ENCODE assay signal across 10 cellular contexts in the genomic region with DNA sequence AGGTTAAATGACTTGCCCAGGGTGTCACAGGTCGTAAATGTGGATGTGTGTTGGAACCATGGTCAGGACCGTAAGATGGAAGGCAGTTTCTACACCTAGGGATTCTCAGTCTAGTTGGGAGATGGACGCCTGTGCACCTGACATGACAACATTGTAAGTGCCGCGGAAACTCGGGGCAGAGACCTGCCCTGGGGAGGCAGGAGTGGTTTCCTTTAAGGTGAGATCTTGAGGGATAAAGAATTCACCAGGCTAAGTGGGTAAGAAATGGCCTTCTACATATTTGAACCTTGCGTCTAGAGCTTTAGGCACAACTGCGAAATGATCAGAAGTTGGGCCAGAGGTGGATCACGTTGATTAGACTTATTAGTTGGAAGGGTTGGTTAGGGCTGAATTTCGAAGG. TPM values are rescaled to one million over a fixed set of nuclear protein-coding genes. Genes with fewer than 3 reads are reported as not detected.
A peak's percentile ranks its signal among the peaks of the same experiment; 100 is the strongest.
DNase-seq lines count a peak whose midpoint lies in the region; ATAC-seq, FAIRE-seq and TF ChIP-seq lines count a peak whose summit lies in the region.
"Had no signal": no experiment of that assay in that cellular context is flagged by ENCODE, and none has a peak within 500 bp of the region (broad histone marks: within the 10 kb centered on the region; RNA-seq: fewer than 3 reads in every experiment).

No MANE protein-coding gene starts in this region.

- peaks cover 30% of the 10 kb centered on the region for H3K36me3 Mint-ChIP-seq in CD4-positive, CD25-positive, alpha-beta regulatory T cell
- H3K36me3 Mint-ChIP-seq in HFFc6 (ENCODE audit: low read depth) (peaks cover 4% of the 10 kb centered on the region; the same call in 1 of the 2 replicates), nephron (ENCODE audit: low read depth) (peaks cover 5% of the 10 kb centered on the region)

- H3K36me3 ChIP-seq in CD4-positive, CD25-positive, alpha-beta regulatory T cell (ENCODE audit: control insufficient read depth, insufficient read depth, low read length), result peaks cover 7% of the 10 kb centered on the region
- H3K36me3 ChIP-seq in K562 (ENCODE audit: control insufficient read depth, insufficient read depth, low read length), result peaks cover 12% of the 10 kb centered on the region; the same call in 2 of the 3 replicates
- no peaks in the 10 kb centered on the region for H3K36me3 ChIP-seq in pancreas
- H3K36me3 ChIP-seq: vagina had no signal

- H2AFZ ChIP-seq in K562 (ENCODE audit: low read depth, low read length), result no peak overlapping the region

- ATAC-seq in CD4-positive, CD25-positive, alpha-beta regulatory T cell (ENCODE audit: low read depth in 2 of 2), result no peak
- ATAC-seq in K562 (no peak), pancreas (no peak)

- H3K79me2 ChIP-seq in K562 (ENCODE audit: control insufficient read depth, insufficient read depth, low read length), result peaks cover 38% of the 10 kb centered on the region

- POLR2A ChIA-PET in K562 (lab: Yijun Ruan, JAX), result interaction anchor here (0.6 to 0.7 kb wide), 2 partner anchors 13 to 43 kb away, joined by 3 read pairs; no protein-coding TSS in a partner anchor

- H3K27me3 ChIP-seq in CD4-positive, CD25-positive, alpha-beta regulatory T cell (ENCODE audit: control insufficient read depth, insufficient read depth, low read length), result no peaks in the 10 kb centered on the region
- H3K27me3 ChIP-seq in K562 (ENCODE audit: control insufficient read depth in 2 of 2, insufficient read depth in 2 of 2, low read length in 2 of 2) (no peaks in the 10 kb centered on the region), pancreas (no peaks in the 10 kb centered on the region)
- H3K27me3 ChIP-seq: vagina had no signal

- H3K27me3 Mint-ChIP-seq in CD4-positive, CD25-positive, alpha-beta regulatory T cell, result peaks cover 11% of the 10 kb centered on the region
- no peaks in the 10 kb centered on the region; the same call in 1 of the 2 replicates for H3K27me3 Mint-ChIP-seq in HFFc6 (ENCODE audit: insufficient read depth)
- peaks cover under 1% of the 10 kb centered on the region for H3K27me3 Mint-ChIP-seq in nephron (ENCODE audit: low read depth)

- peak overlapping the region; percentile 93 to 96 (median 96) for H3K4me3 Mint-ChIP-seq in CD4-positive, CD25-positive, alpha-beta regulatory T cell
- H3K4me3 Mint-ChIP-seq in HFFc6, result peak overlapping the region; percentile 85
- peak overlapping the region; percentile 86 to 96 (median 92) for H3K4me3 Mint-ChIP-seq in nephron

- no peak overlapping the region for H3K4me2 ChIP-seq in K562 (ENCODE audit: insufficient read depth, low read length)

- no peak for DNase-seq in CD4-positive, CD25-positive, alpha-beta regulatory T cell
- DNase-seq in HFFc6, result no peak
- no peak for DNase-seq in K562 (ENCODE audit: extremely low read depth in 1 of 4, low spot score in 3 of 4)
- DNase-seq in pancreas, result no peak
- no peak for DNase-seq in globus pallidus (ENCODE audit: low spot score)
- DNase-seq in AG20443 (ENCODE audit: low spot score), result no peak
- no peak for DNase-seq in LoVo (ENCODE audit: low spot score)
- DNase-seq: effector CD8-positive, alpha-beta T cell had no signal

- intact Hi-C loops in K562 (cut with micrococcal nuclease), result no loop called here
- intact Hi-C loops in pancreas (cut with DNase I), result no loop called here

- no peak for TF ChIP-seq RAD21 in K562 (CRISPR knock-in tag; conservative IDR thresholded peaks at IDR 0.05 in 1 of 2, IDR thresholded peaks at IDR 0.05 in 1 of 2)

- H3K4me1 Mint-ChIP-seq in CD4-positive, CD25-positive, alpha-beta regulatory T cell, result peaks cover 13 to 58% (median 50%) of the 10 kb centered on the region in 4 donors
- H3K4me1 Mint-ChIP-seq in HFFc6 (ENCODE audit: low read depth) (peaks cover 46% of the 10 kb centered on the region), nephron (peaks cover 58% of the 10 kb centered on the region)

- CTCF ChIA-PET in K562 (lab: Yijun Ruan, JAX; ENCODE audit: low intra/inter-chr PET ratio), result no interaction called here

- no peaks in the 10 kb centered on the region for H3K9me3 Mint-ChIP-seq in CD4-positive, CD25-positive, alpha-beta regulatory T cell
- H3K9me3 Mint-ChIP-seq in HFFc6 (no peaks in the 10 kb centered on the region), nephron (no peaks in the 10 kb centered on the region)

- FAIRE-seq in K562 (lab: Jason Lieb, UNC) (no peak), pancreas (lab: Jason Lieb, UNC) (no peak)

- H3K4me1 ChIP-seq in CD4-positive, CD25-positive, alpha-beta regulatory T cell (ENCODE audit: control insufficient read depth, insufficient read depth, low read length, poor library complexity, severe bottlenecking), result peaks cover 42% of the 10 kb centered on the region
- H3K4me1 ChIP-seq in K562 (replicated peaks in 1 of 2; ENCODE audit: control insufficient read depth in 2 of 2, insufficient read depth in 2 of 2, low read length in 2 of 2) (peaks cover 36% of the 10 kb centered on the region in 2 experiments), pancreas (peaks cover 0 to 3% (median 0%) of the 10 kb centered on the region in 3 donors)

- H3K9ac ChIP-seq in K562 (ENCODE audit: insufficient read depth in 1 of 2, low read depth in 2 of 2, low read length in 2 of 2), result no peak overlapping the region; a peak in 1 of 4 replicates

- H3K9me3 ChIP-seq in CD4-positive, CD25-positive, alpha-beta regulatory T cell (ENCODE audit: control insufficient read depth in 2 of 2, low read length in 2 of 2), result no peaks in the 10 kb centered on the region
- H3K9me3 ChIP-seq in K562 (replicated peaks; ENCODE audit: control insufficient read depth, insufficient read depth, low read depth, low read length) (no peaks in the 10 kb centered on the region), pancreas (no peaks in the 10 kb centered on the region)
- H3K9me3 ChIP-seq: vagina had no signal

- H3K27ac ChIP-seq in CD4-positive, CD25-positive, alpha-beta regulatory T cell (ENCODE audit: insufficient read depth, low read length, poor library complexity, severe bottlenecking), result no peak overlapping the region
- H3K27ac ChIP-seq in K562 (ENCODE audit: extremely low read depth, low read depth, low read length) (no peak overlapping the region), pancreas (no peak overlapping the region)
- H3K27ac ChIP-seq: vagina had no signal

- TF ChIP-seq POLR2A in K562 (conservative IDR thresholded peaks at IDR 0.05), result no peak

- WGBS in K562 (ENCODE audit: insufficient coverage, low coverage, missing lambda C conversion rate), result 82% methylated on average over 10 of the region's 10 CpGs
- WGBS in pancreas, 2 donors, result 88 to 92% methylated on average over 10 of the region's 10 CpGs

- in situ Hi-C loops in K562 (cut with MboI), result no loop called here

- TSS peak; percentile 69 for BruUV-seq in K562 (replicated peaks; lab: Mats Ljungman, UMichigan)

- H4K20me1 ChIP-seq in K562 (replicated peaks; ENCODE audit: control insufficient read depth, insufficient read depth, low read length), result peaks cover 11% of the 10 kb centered on the region

- H3K27ac Mint-ChIP-seq in CD4-positive, CD25-positive, alpha-beta regulatory T cell, result peak overlapping the region in 2 of 3 donors; percentile 70 to 81
- no peak overlapping the region for H3K27ac Mint-ChIP-seq in HFFc6
- H3K27ac Mint-ChIP-seq in nephron, result peak overlapping the region in 2 of 3 experiments; percentile 12 to 50

- H3K4me3 ChIP-seq in CD4-positive, CD25-positive, alpha-beta regulatory T cell (ENCODE audit: low read depth, low read length), result peak overlapping the region; percentile 80
- H3K4me3 ChIP-seq in K562 (no peak overlapping the region; the same call in 1 of the 2 replicates), pancreas (no peak overlapping the region)

- no peaks in the 10 kb centered on the region for H3K9me1 ChIP-seq in K562 (ENCODE audit: control insufficient read depth, insufficient read depth, low read length)

- TF ChIP-seq CTCF in HFFc6 (IDR thresholded peaks at IDR 0.05) (no peak), K562 (IDR thresholded peaks at IDR 0.05 in 2 of 3, conservative IDR thresholded peaks at IDR 0.05 in 1 of 3; ENCODE audit: insufficient read depth in 2 of 3, low read depth in 1 of 3, low read length in 3 of 3) (no peak), nephron (IDR thresholded peaks at IDR 0.05; ENCODE audit: unreplicated experiment in 3 of 3) (no peak), pancreas (IDR thresholded peaks at IDR 0.05) (no peak)

- TF ChIP-seq EP300 in K562 (IDR thresholded peaks at IDR 0.05; ENCODE audit: low read length), result no peak

RNA-seq across cellular contexts. Expression of gene DGKD, which starts 1.6 kb away (rescaled TPM):
- 161 TPM for total RNA-seq in CD4-positive, CD25-positive, alpha-beta regulatory T cell
- polyA plus RNA-seq in CD4-positive, CD25-positive, alpha-beta regulatory T cell, result 10 to 100 TPM; 11.3 to 12.7 (median 11.4) TPM
- 10 to 100 TPM in 3 of 6 experiments, 1 to 10 TPM in 3; 8.1 to 12.2 (median 10.3) TPM for total RNA-seq in HFFc6 (2021; fragmentation: NEBNext Ultra II Directional; extraction: Animal tissue kit (Norgen Biotek cat#: 25700))
- total RNA-seq in K562 (2011; cell fraction: chromatin; rRNA removed; ENCODE audit: low replicate concordance), result 163 and 241 TPM in 2 replicates
- 70.9 and 79.1 TPM in 2 replicates for total RNA-seq in K562 (2011; cell fraction: nucleolus; rRNA removed)
- 80.4 and 94.8 TPM in 2 replicates for total RNA-seq in K562 (2011; cell fraction: nucleoplasm; rRNA removed)
- 7.9 and 11.1 TPM in 2 replicates for total RNA-seq in K562 (2014; rRNA removed)
- total RNA-seq in K562 (2014; rRNA removed; fragmentation: Illumina TruSeq; extraction: Trizol), result 10.6 and 13.4 TPM in 2 replicates
- 9.4 and 9.5 TPM in 2 replicates for total RNA-seq in K562 (2015; rRNA removed; fragmentation: Illumina TruSeq; extraction: Trizol)
- 22.8 and 29.5 TPM in 2 replicates for total RNA-seq in K562 (2021)
- polyA plus RNA-seq in K562 (2011; rRNA removed), result 18.5 and 21.9 TPM in 2 replicates
- polyA plus RNA-seq in K562 (2011; cell fraction: cytosol; rRNA removed), result 8.9 and 9.0 TPM in 2 replicates
- 107 and 120 TPM in 2 replicates for polyA plus RNA-seq in K562 (2011; cell fraction: nucleus; rRNA removed)
- polyA plus RNA-seq in K562 (2012), result 16.7 and 18.9 TPM in 2 replicates
- polyA plus RNA-seq in K562 (2014; fragmentation: Illumina TruSeq; extraction: Trizol), result 13.8 and 15.4 TPM in 2 replicates
- polyA plus RNA-seq in K562 (2014; fragmentation: Nextera tagmentation; extraction: Ambion mirVana), result under 1 TPM; 0.52 to 0.66 TPM
- polyA plus RNA-seq in K562 (2014; rRNA removed), result 18.2 and 18.6 TPM in 2 replicates
- polyA minus RNA-seq in K562 (2011; rRNA and poly(A)+ RNA removed), result 26.1 and 43.5 TPM in 2 replicates
- polyA minus RNA-seq in K562 (2011; cell fraction: cytosol; rRNA and poly(A)+ RNA removed), result 10.3 and 13.8 TPM in 2 replicates
- polyA minus RNA-seq in K562 (2011; cell fraction: nucleus; rRNA and poly(A)+ RNA removed), result 19.5 and 27.5 TPM in 2 replicates
- 10 to 100 TPM in 1 of 6 donors, 1 to 10 TPM in 5; 6.7 to 16.3 (median 8.9) TPM for total RNA-seq in pancreas
- polyA plus RNA-seq in pancreas, result 10 to 100 TPM in 1 of 2 donors, 1 to 10 TPM in 1; 8.9 to 12.4 TPM

RNA-seq across cellular contexts. Expression of gene SAG, which starts 48.3 kb away (rescaled TPM):
- 1.7 TPM for total RNA-seq in CD4-positive, CD25-positive, alpha-beta regulatory T cell
- polyA plus RNA-seq in CD4-positive, CD25-positive, alpha-beta regulatory T cell, result not detected
- not detected for total RNA-seq in HFFc6 (2021; fragmentation: NEBNext Ultra II Directional; extraction: Animal tissue kit (Norgen Biotek cat#: 25700))
- not detected in 2 replicates for total RNA-seq in K562 (2011; cell fraction: chromatin; rRNA removed; ENCODE audit: low replicate concordance)
- not detected in 2 replicates for total RNA-seq in K562 (2011; cell fraction: nucleolus; rRNA removed)
- not detected in 2 replicates for total RNA-seq in K562 (2011; cell fraction: nucleoplasm; rRNA removed)
- total RNA-seq in K562 (2014; rRNA removed) (not detected in 2 replicates), K562 (2014; rRNA removed; fragmentation: Illumina TruSeq; extraction: Trizol) (not detected in 2 replicates), K562 (2015; rRNA removed; fragmentation: Illumina TruSeq; extraction: Trizol) (0.04 TPM in 1 of 2 replicates, not detected in the other), K562 (2021) (0.64 TPM in 1 of 2 replicates, not detected in the other), pancreas (not detected)
- polyA plus RNA-seq in K562 (2011; rRNA removed) (not detected in 2 replicates), K562 (2014; fragmentation: Illumina TruSeq; extraction: Trizol) (not detected in 2 replicates), K562 (2014; fragmentation: Nextera tagmentation; extraction: Ambion mirVana) (under 1 TPM; 0.06 to 0.56 TPM), K562 (2014; rRNA removed) (not detected in 2 replicates), pancreas (not detected)
- polyA plus RNA-seq in K562 (2011; cell fraction: cytosol; rRNA removed), result not detected in 2 replicates
- polyA plus RNA-seq in K562 (2011; cell fraction: nucleus; rRNA removed), result not detected in 2 replicates
- 0.03 TPM in 1 of 2 replicates, not detected in the other for polyA plus RNA-seq in K562 (2012)
- polyA minus RNA-seq in K562 (2011; rRNA and poly(A)+ RNA removed), result not detected in 2 replicates
- not detected in 2 replicates for polyA minus RNA-seq in K562 (2011; cell fraction: cytosol; rRNA and poly(A)+ RNA removed)
- polyA minus RNA-seq in K562 (2011; cell fraction: nucleus; rRNA and poly(A)+ RNA removed), result 0.11 TPM in 1 of 2 replicates, not detected in the other
- total RNA-seq: vagina had no signal
